ENCODE assay signal across 16 cellular contexts in genomic region chr6:160226118-160226541, GRCh38. TPM values are rescaled to one million over a fixed set of nuclear protein-coding genes. Genes with fewer than 3 reads are reported as not detected.
DNase-seq lines count a peak whose midpoint lies in the region; ATAC-seq, FAIRE-seq and TF ChIP-seq lines count a peak whose summit lies in the region.
"Had no signal": no experiment of that assay in that cellular context is flagged by ENCODE, and none has a peak within 500 bp of the region (broad histone marks: within the 10 kb centered on the region; RNA-seq: fewer than 3 reads in every experiment).

No MANE protein-coding gene starts in this region.

- TF ChIP-seq POLR2A in K562 (conservative IDR thresholded peaks at IDR 0.05), result no peak

- no peaks in the 10 kb centered on the region; a peak in 1 of 5 replicates for H3K27me3 ChIP-seq in K562 (ENCODE audit: control insufficient read depth in 2 of 2, insufficient read depth in 2 of 2, low read length in 2 of 2)
- H3K27me3 ChIP-seq: right atrium auricular region, SJSA1, thyroid gland had no signal

- TF ChIP-seq CTCF in K562 (IDR thresholded peaks at IDR 0.05 in 2 of 3, conservative IDR thresholded peaks at IDR 0.05 in 1 of 3; ENCODE audit: insufficient read depth in 2 of 3, low read depth in 1 of 3, low read length in 3 of 3) (no peak), D721Med (IDR thresholded peaks at IDR 0.05; ENCODE audit: insufficient read depth, missing control alignments) (no peak)

- TF ChIP-seq EP300 in K562 (IDR thresholded peaks at IDR 0.05; ENCODE audit: low read length), result no peak

- no peak overlapping the region for H2AFZ ChIP-seq in K562 (ENCODE audit: low read depth, low read length)

- FAIRE-seq in K562 (lab: Jason Lieb, UNC), result no peak
- no peak for FAIRE-seq in D721Med (lab: Jason Lieb, UNC)

- no peaks in the 10 kb centered on the region for H3K9me3 ChIP-seq in K562 (replicated peaks; ENCODE audit: control insufficient read depth, insufficient read depth, low read depth, low read length)
- H3K9me3 ChIP-seq: right atrium auricular region, SJSA1, thyroid gland had no signal

- CTCF ChIA-PET in K562 (lab: Yijun Ruan, JAX; ENCODE audit: low intra/inter-chr PET ratio), result no interaction called here

- no peak overlapping the region for H3K4me2 ChIP-seq in K562 (ENCODE audit: insufficient read depth, low read length)

- intact Hi-C loops in K562 (cut with micrococcal nuclease), result no loop called here

- WGBS in K562 (ENCODE audit: insufficient coverage, low coverage, missing lambda C conversion rate), result 5% methylated on average over 5 of the region's 5 CpGs

- no peaks in the 10 kb centered on the region for H3K4me1 ChIP-seq in K562 (replicated peaks in 1 of 2; ENCODE audit: control insufficient read depth in 2 of 2, insufficient read depth in 2 of 2, low read length in 2 of 2)
- H3K4me1 ChIP-seq: right atrium auricular region, SJSA1, thyroid gland had no signal

- H3K4me3 ChIP-seq in K562, result no peak overlapping the region
- H3K4me3 ChIP-seq: right atrium auricular region, SJSA1, thyroid gland had no signal

- in situ Hi-C loops in K562 (cut with MboI), result no loop called here

- no peaks in the 10 kb centered on the region for H3K36me3 ChIP-seq in K562 (ENCODE audit: control insufficient read depth, insufficient read depth, low read length)
- H3K36me3 ChIP-seq: right atrium auricular region, SJSA1, thyroid gland had no signal

- H4K20me1 ChIP-seq in K562 (replicated peaks; ENCODE audit: control insufficient read depth, insufficient read depth, low read length), result no peaks in the 10 kb centered on the region

- DNase-seq in activated CD4-positive, CD25-positive, alpha-beta regulatory T cell (lab: John Stamatoyannopoulos, UW), result no peak
- DNase-seq in K562 (ENCODE audit: extremely low read depth in 1 of 4, low spot score in 3 of 4), result no peak
- peak; percentile 39 to 61 (median 45) for DNase-seq in stimulated activated CD4-positive, alpha-beta T cell treated with anti-CD3 and anti-CD28 coated beads, TNF-alpha, amount 100 ng/mL, for 48 hours (ENCODE audit: low read depth in 3 of 3)
- no peak for DNase-seq in NCI-H1930 (lab: John Stamatoyannopoulos, UW)
- DNase-seq in D721Med (ENCODE audit: insufficient read length, low spot score), result no peak
- no peak for DNase-seq in midbrain (lab: John Stamatoyannopoulos, UW)
- DNase-seq: 8988T, dermis blood vessel endothelial cell, DMS79, NCI-H526 treated with DMSO at 0.1 percent for 48 hours, thyroid gland had no signal

- ATAC-seq in activated CD4-positive, CD25-positive, alpha-beta regulatory T cell treated with anti-CD3 and anti-CD28 coated beads, Interleukin-2, amount 50 U/mL, for 24 hours, result peak; percentile 84 to 87
- ATAC-seq in HG02938 (IDR thresholded peaks at IDR 0.05; ENCODE audit: unreplicated experiment), result peak; percentile 53
- ATAC-seq in K562, result no peak

- H3K27ac ChIP-seq in K562 (ENCODE audit: extremely low read depth, low read depth, low read length), result no peak overlapping the region
- H3K27ac ChIP-seq: right atrium auricular region, SJSA1, thyroid gland had no signal

- H3K9ac ChIP-seq in K562 (ENCODE audit: insufficient read depth in 1 of 2, low read depth in 2 of 2, low read length in 2 of 2), result no peak overlapping the region

- BruUV-seq in K562 (replicated peaks; lab: Mats Ljungman, UMichigan), result no TSS peak

- H3K79me2 ChIP-seq in K562 (ENCODE audit: control insufficient read depth, insufficient read depth, low read length), result no peaks in the 10 kb centered on the region

- POLR2A ChIA-PET in K562 (lab: Yijun Ruan, JAX), result no interaction called here

- no peaks in the 10 kb centered on the region for H3K9me1 ChIP-seq in K562 (ENCODE audit: control insufficient read depth, insufficient read depth, low read length)

- no peak for TF ChIP-seq RAD21 in K562 (CRISPR knock-in tag; conservative IDR thresholded peaks at IDR 0.05 in 1 of 2, IDR thresholded peaks at IDR 0.05 in 1 of 2)

TF ChIP-seq in K562, 482 proteins besides CTCF, POLR2A, EP300 and RAD21:
- TF ChIP-seq, protein P1, sequence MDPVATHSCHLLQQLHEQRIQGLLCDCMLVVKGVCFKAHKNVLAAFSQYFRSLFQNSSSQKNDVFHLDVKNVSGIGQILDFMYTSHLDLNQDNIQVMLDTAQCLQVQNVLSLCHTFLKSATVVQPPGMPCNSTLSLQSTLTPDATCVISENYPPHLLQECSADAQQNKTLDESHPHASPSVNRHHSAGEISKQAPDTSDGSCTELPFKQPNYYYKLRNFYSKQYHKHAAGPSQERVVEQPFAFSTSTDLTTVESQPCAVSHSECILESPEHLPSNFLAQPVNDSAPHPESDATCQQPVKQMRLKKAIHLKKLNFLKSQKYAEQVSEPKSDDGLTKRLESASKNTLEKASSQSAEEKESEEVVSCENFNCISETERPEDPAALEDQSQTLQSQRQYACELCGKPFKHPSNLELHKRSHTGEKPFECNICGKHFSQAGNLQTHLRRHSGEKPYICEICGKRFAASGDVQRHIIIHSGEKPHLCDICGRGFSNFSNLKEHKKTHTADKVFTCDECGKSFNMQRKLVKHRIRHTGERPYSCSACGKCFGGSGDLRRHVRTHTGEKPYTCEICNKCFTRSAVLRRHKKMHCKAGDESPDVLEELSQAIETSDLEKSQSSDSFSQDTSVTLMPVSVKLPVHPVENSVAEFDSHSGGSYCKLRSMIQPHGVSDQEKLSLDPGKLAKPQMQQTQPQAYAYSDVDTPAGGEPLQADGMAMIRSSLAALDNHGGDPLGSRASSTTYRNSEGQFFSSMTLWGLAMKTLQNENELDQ (CRISPR knock-in tag; IDR thresholded peaks at IDR 0.05; ENCODE audit: borderline replicate concordance), result no peak
- TF ChIP-seq MNT (conservative IDR thresholded peaks at IDR 0.05) (no peak), ARID2 (IDR thresholded peaks at IDR 0.05) (no peak), OTX1 (CRISPR knock-in tag; IDR thresholded peaks at IDR 0.05) (no peak), HES1 (IDR thresholded peaks at IDR 0.05; ENCODE audit: low read depth) (no peak), FOSL1 (tag; conservative IDR thresholded peaks at IDR 0.05) (peak; percentile 32; the same call in 1 of the 2 replicates)

RNA-seq across cellular contexts. Expression of gene SLC22A2, which starts 32.5 kb away (rescaled TPM):
- not detected in 2 replicates for total RNA-seq in K562 (2011; cell fraction: chromatin; rRNA removed; ENCODE audit: low replicate concordance)
- total RNA-seq in K562 (2011; cell fraction: nucleolus; rRNA removed), result not detected in 2 replicates
- not detected in 2 replicates for total RNA-seq in K562 (2011; cell fraction: nucleoplasm; rRNA removed)
- total RNA-seq in K562 (2014; rRNA removed), result not detected in 2 replicates
- not detected in 2 replicates for total RNA-seq in K562 (2014; rRNA removed; fragmentation: Illumina TruSeq; extraction: Trizol)
- not detected in 2 replicates for total RNA-seq in K562 (2015; rRNA removed; fragmentation: Illumina TruSeq; extraction: Trizol)
- not detected in 2 replicates for total RNA-seq in K562 (2021)
- not detected in 2 replicates for polyA plus RNA-seq in K562 (2011; rRNA removed)
- polyA plus RNA-seq in K562 (2011; cell fraction: cytosol; rRNA removed), result not detected in 2 replicates
- not detected in 2 replicates for polyA plus RNA-seq in K562 (2011; cell fraction: nucleus; rRNA removed)
- polyA plus RNA-seq in K562 (2012), result not detected in 2 replicates
- not detected in 2 replicates for polyA plus RNA-seq in K562 (2014; fragmentation: Illumina TruSeq; extraction: Trizol)
- not detected for polyA plus RNA-seq in K562 (2014; fragmentation: Nextera tagmentation; extraction: Ambion mirVana)
- not detected in 2 replicates for polyA plus RNA-seq in K562 (2014; rRNA removed)
- polyA minus RNA-seq in K562 (2011; rRNA and poly(A)+ RNA removed), result not detected in 2 replicates
- polyA minus RNA-seq in K562 (2011; cell fraction: cytosol; rRNA and poly(A)+ RNA removed), result not detected in 2 replicates
- polyA minus RNA-seq in K562 (2011; cell fraction: nucleus; rRNA and poly(A)+ RNA removed), result not detected in 2 replicates
- total RNA-seq: dermis blood vessel endothelial cell, LHCN-M2, right atrium auricular region, SJSA1, thyroid gland had no signal

Comparison
In these comparisons a context has a peak if more than half of its experiments do, and no peak if none do; other contexts are left out.
1. DNase-seq: peak in stimulated activated CD4-positive, alpha-beta T cell treated with anti-CD3 and anti-CD28 coated beads, TNF-alpha, amount 100 ng/mL, for 48 hours (3 of 3); none in activated CD4-positive, CD25-positive, alpha-beta regulatory T cell (0 of 4), K562 (0 of 4), NCI-H1930 (0 of 2), D721Med (single experiment) and midbrain (single experiment).